ENCODE assay signal across 16 cellular contexts in genomic region chr2:70011786-70012185, GRCh38. TPM values are rescaled to one million over a fixed set of nuclear protein-coding genes. Genes with fewer than 3 reads are reported as not detected.
A peak's percentile ranks its signal among the peaks of the same experiment; 100 is the strongest.
DNase-seq lines count a peak whose midpoint lies in the region; ATAC-seq, FAIRE-seq and TF ChIP-seq lines count a peak whose summit lies in the region.
"Had no signal": no experiment of that assay in that cellular context is flagged by ENCODE, and none has a peak within 500 bp of the region (broad histone marks: within the 10 kb centered on the region; RNA-seq: fewer than 3 reads in every experiment).

No MANE protein-coding gene starts in this region.

- H3K36me3 Mint-ChIP-seq in T-helper 1 cell treated with Interleukin-12 subunit alpha and Interleukin-12 subunit beta and Interleukin-4 antibody, amounts not matched to agents 30 μg/mL and 1 μg/mL, for 36 hours (ENCODE audit: low read depth), result peaks cover 21% of the 10 kb centered on the region
- peaks cover 24 to 34% of the 10 kb centered on the region in 2 donors for H3K36me3 Mint-ChIP-seq in CD14-positive monocyte
- H3K36me3 Mint-ChIP-seq in osteocyte (ENCODE audit: unreplicated experiment), result peaks cover 6% of the 10 kb centered on the region

- H3K27me3 Mint-ChIP-seq in T-helper 1 cell treated with Interleukin-12 subunit alpha and Interleukin-12 subunit beta and Interleukin-4 antibody, amounts not matched to agents 30 μg/mL and 1 μg/mL, for 36 hours (ENCODE audit: low read depth), result no peaks in the 10 kb centered on the region
- peaks cover 0 to 2% (median 0%) of the 10 kb centered on the region in 3 donors for H3K27me3 Mint-ChIP-seq in CD14-positive monocyte (ENCODE audit: low read depth in 3 of 3)
- no peaks in the 10 kb centered on the region for H3K27me3 Mint-ChIP-seq in osteocyte (ENCODE audit: unreplicated experiment)

- no peak for FAIRE-seq in GM12891 (lab: Jason Lieb, UNC)
- FAIRE-seq: GM12878, GM19239 had no signal

- H3K4me3 ChIP-seq in esophagus muscularis mucosa, result no peak overlapping the region
- H3K4me3 ChIP-seq: GM12878 had no signal

- H3K9me3 Mint-ChIP-seq in T-helper 1 cell treated with Interleukin-12 subunit alpha and Interleukin-12 subunit beta and Interleukin-4 antibody, amounts not matched to agents 30 μg/mL and 1 μg/mL, for 36 hours, result peaks cover 13% of the 10 kb centered on the region
- H3K9me3 Mint-ChIP-seq in CD14-positive monocyte, result peaks cover 0 to 3% (median 0%) of the 10 kb centered on the region in 7 donors
- no peaks in the 10 kb centered on the region for H3K9me3 Mint-ChIP-seq in osteocyte (ENCODE audit: unreplicated experiment)
- H3K9me3 Mint-ChIP-seq: CD8-positive, alpha-beta memory T cell; H9 had no signal

- peaks cover 15% of the 10 kb centered on the region for H3K4me1 Mint-ChIP-seq in T-helper 1 cell treated with Interleukin-12 subunit alpha and Interleukin-12 subunit beta and Interleukin-4 antibody, amounts not matched to agents 30 μg/mL and 1 μg/mL, for 36 hours (ENCODE audit: low read depth)
- H3K4me1 Mint-ChIP-seq in CD14-positive monocyte (peaks cover 29% of the 10 kb centered on the region), osteocyte (ENCODE audit: unreplicated experiment) (no peaks in the 10 kb centered on the region)

- TF ChIP-seq EP300 in esophagus muscularis mucosa (IDR thresholded peaks at IDR 0.05), result no peak

- no peak overlapping the region for H3K4me3 Mint-ChIP-seq in T-helper 1 cell treated with Interleukin-12 subunit alpha and Interleukin-12 subunit beta and Interleukin-4 antibody, amounts not matched to agents 30 μg/mL and 1 μg/mL, for 36 hours
- no peak overlapping the region for H3K4me3 Mint-ChIP-seq in CD14-positive monocyte
- no peak overlapping the region for H3K4me3 Mint-ChIP-seq in osteocyte (ENCODE audit: unreplicated experiment)
- H3K4me3 Mint-ChIP-seq: CD8-positive, alpha-beta memory T cell; H9 had no signal

- H3K27ac Mint-ChIP-seq in T-helper 1 cell treated with Interleukin-12 subunit alpha and Interleukin-12 subunit beta and Interleukin-4 antibody, amounts not matched to agents 30 μg/mL and 1 μg/mL, for 36 hours, result peak overlapping the region; percentile 34
- H3K27ac Mint-ChIP-seq in CD14-positive monocyte (peak overlapping the region in 6 of 7 donors; percentile 62 to 94 (median 85)), osteocyte (ENCODE audit: unreplicated experiment) (no peak overlapping the region)

- DNase-seq in T-helper 1 cell (no peak), CD14-positive monocyte (ENCODE audit: low spot score) (no peak), esophagus muscularis mucosa (ENCODE audit: extremely low spot score) (peak; percentile 31), osteocyte (ENCODE audit: extremely low spot score, unreplicated experiment) (peak; percentile 49), D341Med (ENCODE audit: low spot score) (no peak), GM12891 (ENCODE audit: insufficient read length, low spot score) (no peak)
- DNase-seq: Caco-2; CD8-positive, alpha-beta memory T cell; DMS53; GOT3; H9 had no signal

- 89% methylated on average over 7 of the region's 7 CpGs for WGBS in esophagus muscularis mucosa

- no peaks in the 10 kb centered on the region for H3K27me3 ChIP-seq in esophagus muscularis mucosa

- TF ChIP-seq POLR2A in esophagus muscularis mucosa (IDR thresholded peaks at IDR 0.05; ENCODE audit: low read depth), result no peak
- TF ChIP-seq POLR2A in GM12891 (IDR thresholded peaks at IDR 0.05; ENCODE audit: low read depth, low read length), result no peak

- no peaks in the 10 kb centered on the region for H3K4me1 ChIP-seq in esophagus muscularis mucosa

- intact Hi-C loops in CD14-positive monocyte (cut with micrococcal nuclease), result loop anchor here in 1 of 2 donors (5.0 kb wide), 1 partner anchor 34 kb away; no protein-coding TSS in a partner anchor
- intact Hi-C loops in esophagus muscularis mucosa (cut with DNase I), result no loop called here

- TF ChIP-seq CTCF in CD14-positive monocyte (IDR thresholded peaks at IDR 0.05) (no peak), esophagus muscularis mucosa (IDR thresholded peaks at IDR 0.05) (no peak), osteocyte (IDR thresholded peaks at IDR 0.05) (no peak)

- no peak overlapping the region for H3K27ac ChIP-seq in esophagus muscularis mucosa (replicated peaks in 1 of 4)
- H3K27ac ChIP-seq: 22Rv1 had no signal

- H3K36me3 ChIP-seq in esophagus muscularis mucosa, result peaks cover 0 to 11% (median 7%) of the 10 kb centered on the region in 4 donors

- no peaks in the 10 kb centered on the region for H3K9me3 ChIP-seq in esophagus muscularis mucosa

- no peak for ATAC-seq in HG03520 (IDR thresholded peaks at IDR 0.05; ENCODE audit: unreplicated experiment)
- ATAC-seq: GM12878 had no signal

TF ChIP-seq in GM12891, 5 proteins besides CTCF, POLR2A, EP300 and RAD21:
- TF ChIP-seq POU2F2 (IDR thresholded peaks at IDR 0.05; ENCODE audit: low read depth, low read length) (no peak), SPI1 (IDR thresholded peaks at IDR 0.05; ENCODE audit: low read depth, low read length) (no peak), POLR2AphosphoS5 (IDR thresholded peaks at IDR 0.05; ENCODE audit: low read depth, low read length) (no peak), TAF1 (IDR thresholded peaks at IDR 0.05; ENCODE audit: low read depth, low read length) (no peak), PAX5 (IDR thresholded peaks at IDR 0.05; ENCODE audit: insufficient read depth, low read length, severe bottlenecking) (no peak)

RNA-seq across cellular contexts. Expression of gene ASPRV1, which starts 50.4 kb away (rescaled TPM):
- under 1 TPM; 0.25 to 0.27 TPM for polyA plus RNA-seq in CD14-positive monocyte
- total RNA-seq in esophagus muscularis mucosa (1 to 10 TPM; 1.2 to 1.7 (median 1.6) TPM), osteocyte (0.52 and 0.75 TPM in 2 replicates)
- polyA plus RNA-seq in GM12891 (2012; ENCODE audit: low read depth, missing spikeins), result 0.46 TPM

Comparison
In these comparisons a context has a peak if more than half of its experiments do, and no peak if none do; other contexts are left out.
1. DNase-seq: peak in esophagus muscularis mucosa (single experiment) and osteocyte (single experiment); none in T-helper 1 cell (0 of 5), CD14-positive monocyte (single experiment), D341Med (single experiment) and GM12891 (single experiment).